7 cellular contexts compared by ENCODE assay signal in the genomic region with DNA sequence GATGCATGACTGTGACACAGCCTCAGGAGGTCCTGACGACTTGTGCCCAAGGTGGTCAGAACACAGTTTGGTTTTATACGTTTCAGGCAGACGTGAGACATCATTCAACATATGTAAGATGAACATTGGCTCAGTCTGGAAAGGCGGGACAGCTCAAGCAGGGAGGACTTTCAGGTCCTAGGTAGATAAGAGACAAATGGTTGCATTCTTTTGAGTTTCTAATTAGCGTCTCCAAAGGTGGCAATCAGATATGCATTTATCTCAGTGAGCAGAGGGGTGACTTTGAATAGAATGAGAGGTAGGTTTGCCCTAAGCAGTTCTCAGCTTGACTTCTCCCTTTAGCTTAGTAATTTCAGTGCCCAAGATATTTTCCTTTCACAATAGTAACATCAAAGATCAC. TPM values are rescaled to one million over a fixed set of nuclear protein-coding genes. Genes with fewer than 3 reads are reported as not detected.
"Had no signal": no experiment of that assay in that cellular context is flagged by ENCODE, and none has a peak within 500 bp of the region (broad histone marks: within the 10 kb centered on the region; RNA-seq: fewer than 3 reads in every experiment).

No MANE protein-coding gene starts in this region.

RNA-seq across cellular contexts. Expression of a gene that starts 22.5 kb away (rescaled TPM):
- total RNA-seq: glomerular endothelial cell had no signal

RNA-seq across cellular contexts. Expression of a gene that starts 43.8 kb away (rescaled TPM):
- total RNA-seq: glomerular endothelial cell, kidney epithelial cell, left cardiac atrium, left ventricle myocardium superior, lung microvascular endothelial cell, mononuclear cell had no signal
- polyA plus RNA-seq: naive thymus-derived CD4-positive, alpha-beta T cell had no signal
